ENCODE assay signal across 26 cellular contexts in the genomic region with DNA sequence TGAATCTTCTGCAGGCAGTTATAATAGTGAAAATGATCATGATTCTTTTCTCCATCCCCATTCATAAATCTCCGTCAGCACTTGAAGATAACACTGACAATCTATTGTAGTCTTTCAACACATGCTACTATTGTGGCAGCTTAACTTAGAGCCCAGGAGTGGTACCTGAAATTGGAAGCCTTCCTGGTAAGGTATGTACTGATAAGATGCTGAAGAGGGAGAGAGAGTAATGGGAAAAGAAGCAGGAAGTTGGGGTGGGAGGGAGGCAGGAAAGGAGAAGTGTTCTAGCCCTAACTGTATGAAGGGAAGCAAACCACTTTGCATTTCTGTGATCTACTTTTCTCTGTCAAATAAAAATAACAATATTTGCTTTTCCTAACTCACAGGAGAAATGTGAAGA.
"Had no signal": no experiment of that assay in that cellular context is flagged by ENCODE, and none has a peak within 500 bp of the region (broad histone marks: within the 10 kb centered on the region; RNA-seq: fewer than 3 reads in every experiment).

No MANE protein-coding gene starts in this region.

- H3K4me1 ChIP-seq: uterus had no signal

- H3K27ac ChIP-seq: neutrophil, right lobe of liver, thoracic aorta, uterus had no signal

- H3K36me3 ChIP-seq: neutrophil, right lobe of liver, thoracic aorta, uterus had no signal

- H3K4me3 ChIP-seq: right lobe of liver, thoracic aorta, uterus had no signal

- ATAC-seq: activated CD8-positive, alpha-beta T cell treated with anti-CD3 and anti-CD28 coated beads for 36 hours; activated T-cell treated with anti-CD3 and anti-CD28 coated beads, Interleukin-2, amount 50 U/mL, for 4 hours; activated T-helper 17 cell treated with anti-CD3 and anti-CD28 coated beads, Interleukin-2, amount 50 U/mL, for 72 hours; effector memory CD8-positive, alpha-beta T cell; esophagus mucosa; left cardiac atrium; left ventricle myocardium superior; right lobe of liver; stimulated activated effector memory CD8-positive, alpha-beta T cell treated with anti-CD3 and anti-CD28 coated beads, Interleukin-12 subunit alpha, Interleukin-12 subunit beta, amount 100 ng/mL, for 72 hours; T-helper 17 cell had no signal

- H3K27me3 ChIP-seq: neutrophil, right lobe of liver, uterus had no signal

- DNase-seq: activated B cell treated with CpG ODN at 0.5 μM for 24 hours; activated CD4-positive, alpha-beta T cell treated with anti-CD3 and anti-CD28 coated beads, Interleukin-2, amount 50 U/mL, for 1 hour; activated CD8-positive, alpha-beta T cell treated with anti-CD3 and anti-CD28 coated beads for 36 hours; activated gamma-delta T cell treated with Interleukin-2 at 50 U/mL for 16 hours; activated naive CD4-positive, alpha-beta T cell treated with anti-CD3 and anti-CD28 coated beads, Interleukin-2, amount 50 U/mL, for 16 hours; activated T-cell treated with anti-CD3 and anti-CD28 coated beads, Interleukin-2, amount 50 U/mL, for 4 hours; amniotic stem cell; caudate nucleus; cortex of kidney; effector memory CD8-positive, alpha-beta T cell; foreskin fibroblast; head of caudate nucleus; hypothalamus; left cardiac atrium; left ventricle myocardium superior; right lobe of liver; stimulated activated CD4-positive, alpha-beta T cell treated with anti-CD3 and anti-CD28 coated beads, Interleukin-4, amount 100 ng/mL, for 24 hours; T-helper 17 cell; T1000; trophoblast cell; uterus had no signal

- H3K9me3 ChIP-seq: neutrophil, right lobe of liver, thoracic aorta, uterus had no signal
